ENCODE assay signal across 11 cellular contexts in genomic region chr1:234919061-234919755, GRCh38.
DNase-seq lines count a peak whose midpoint lies in the region; ATAC-seq, FAIRE-seq and TF ChIP-seq lines count a peak whose summit lies in the region.
"Had no signal": no experiment of that assay in that cellular context is flagged by ENCODE, and none has a peak within 500 bp of the region (broad histone marks: within the 10 kb centered on the region; RNA-seq: fewer than 3 reads in every experiment).

No MANE protein-coding gene starts in this region.

- H3K27me3 ChIP-seq in rectal smooth muscle tissue (ENCODE audit: control insufficient read depth, insufficient read depth, low read length) = no peaks in the 10 kb centered on the region
- H3K27me3 ChIP-seq in naive thymus-derived CD4-positive, alpha-beta T cell (ENCODE audit: control insufficient read depth in 2 of 2, insufficient read depth in 2 of 2, low read length in 2 of 2) = no peaks in the 10 kb centered on the region

- no peak for FAIRE-seq in GM12892 (lab: Jason Lieb, UNC)

- peaks cover 61% of the 10 kb centered on the region for H3K4me1 Mint-ChIP-seq in chondrocyte (ENCODE audit: low read depth)
- H3K4me1 Mint-ChIP-seq in naive thymus-derived CD4-positive, alpha-beta T cell = peaks cover 0 to 25% (median 4%) of the 10 kb centered on the region in 7 donors

- no peak overlapping the region for H3K4me3 Mint-ChIP-seq in chondrocyte (ENCODE audit: unreplicated experiment)
- no peak overlapping the region for H3K4me3 Mint-ChIP-seq in naive thymus-derived CD4-positive, alpha-beta T cell
- H3K4me3 Mint-ChIP-seq: CD8-positive, alpha-beta T cell had no signal

- H3K9me3 ChIP-seq in naive thymus-derived CD4-positive, alpha-beta T cell (ENCODE audit: control insufficient read depth in 2 of 3, low read length in 3 of 3) = no peaks in the 10 kb centered on the region

- DNase-seq in chondrocyte (ENCODE audit: low spot score) = no peak
- DNase-seq in left kidney (ENCODE audit: low read depth, low spot score) = peak; percentile 74
- no peak for DNase-seq in naive thymus-derived CD4-positive, alpha-beta T cell
- DNase-seq in GM12892 (ENCODE audit: insufficient read length) = no peak
- DNase-seq in head of caudate nucleus = no peak
- DNase-seq: activated CD4-positive, CD25-positive, alpha-beta regulatory T cell; CD8-positive, alpha-beta T cell; NCI-H1048 had no signal

- H3K27ac ChIP-seq in C4-2B (peak overlapping the region; percentile 91), rectal smooth muscle tissue (ENCODE audit: low read depth, low read length) (peak overlapping the region; percentile 57)
- H3K27ac ChIP-seq in naive thymus-derived CD4-positive, alpha-beta T cell (ENCODE audit: low read depth, low read length) = no peak overlapping the region

- H3K9me3 Mint-ChIP-seq in chondrocyte (ENCODE audit: low read depth) = no peaks in the 10 kb centered on the region
- H3K9me3 Mint-ChIP-seq in naive thymus-derived CD4-positive, alpha-beta T cell = peaks cover 0 to 8% (median 0%) of the 10 kb centered on the region in 11 donors
- H3K9me3 Mint-ChIP-seq: CD8-positive, alpha-beta T cell had no signal

- H3K4me3 ChIP-seq in rectal smooth muscle tissue (ENCODE audit: low read length) = no peak overlapping the region
- no peak overlapping the region for H3K4me3 ChIP-seq in naive thymus-derived CD4-positive, alpha-beta T cell (ENCODE audit: low read length)

- no peak for TF ChIP-seq POLR2A in GM12892 (IDR thresholded peaks at IDR 0.05; ENCODE audit: low read depth, low read length)

- no peak overlapping the region for H3K9ac ChIP-seq in rectal smooth muscle tissue (ENCODE audit: low read length)

- POLR2A ChIA-PET in naive thymus-derived CD4-positive, alpha-beta T cell (lab: Charles Lee) = no interaction called here

- H3K36me3 Mint-ChIP-seq in chondrocyte (ENCODE audit: low read depth) = no peaks in the 10 kb centered on the region
- H3K36me3 Mint-ChIP-seq in naive thymus-derived CD4-positive, alpha-beta T cell = peaks cover 0 to 21% (median 0%) of the 10 kb centered on the region in 5 donors
- H3K36me3 Mint-ChIP-seq: CD8-positive, alpha-beta T cell had no signal

- CTCF ChIA-PET in naive thymus-derived CD4-positive, alpha-beta T cell (lab: Charles Lee) = no interaction called here

- peak overlapping the region; percentile 65 for H3K27ac Mint-ChIP-seq in chondrocyte (ENCODE audit: unreplicated experiment)
- H3K27ac Mint-ChIP-seq in naive thymus-derived CD4-positive, alpha-beta T cell = peak overlapping the region in 2 of 9 donors; percentile 17 to 43
- H3K27ac Mint-ChIP-seq: CD8-positive, alpha-beta T cell had no signal

- H3K27me3 Mint-ChIP-seq in chondrocyte (ENCODE audit: low read depth) = no peaks in the 10 kb centered on the region
- H3K27me3 Mint-ChIP-seq in naive thymus-derived CD4-positive, alpha-beta T cell = no peaks in the 10 kb centered on the region

- H3K36me3 ChIP-seq in rectal smooth muscle tissue (ENCODE audit: control insufficient read depth, insufficient read depth, low read length) = no peaks in the 10 kb centered on the region
- H3K36me3 ChIP-seq in naive thymus-derived CD4-positive, alpha-beta T cell (ENCODE audit: control insufficient read depth in 2 of 3, insufficient read depth in 3 of 3, low read length in 3 of 3) = no peaks in the 10 kb centered on the region

- peaks cover 20% of the 10 kb centered on the region for H3K4me1 ChIP-seq in rectal smooth muscle tissue (ENCODE audit: control insufficient read depth, insufficient read depth, low read length)
- no peaks in the 10 kb centered on the region for H3K4me1 ChIP-seq in naive thymus-derived CD4-positive, alpha-beta T cell (ENCODE audit: control insufficient read depth in 2 of 2, insufficient read depth in 2 of 2, low read length in 2 of 2)

- no peak for ATAC-seq in HG03342 (IDR thresholded peaks at IDR 0.05; ENCODE audit: unreplicated experiment)
- ATAC-seq in naive thymus-derived CD4-positive, alpha-beta T cell = no peak
- ATAC-seq: CD8-positive, alpha-beta T cell had no signal

- intact Hi-C loops in naive thymus-derived CD4-positive, alpha-beta T cell (cut with micrococcal nuclease) = no loop called here
- intact Hi-C loops in head of caudate nucleus (cut with DNase I) = no loop called here

- TF ChIP-seq CTCF in C4-2B (conservative IDR thresholded peaks at IDR 0.05) (no peak), chondrocyte (IDR thresholded peaks at IDR 0.05) (no peak)
